ENCODE assay signal across 14 cellular contexts in genomic region chr1:169468982-169469381, GRCh38. TPM values are rescaled to one million over a fixed set of nuclear protein-coding genes. Genes with fewer than 3 reads are reported as not detected.
"Had no signal": no experiment of that assay in that cellular context is flagged by ENCODE, and none has a peak within 500 bp of the region (broad histone marks: within the 10 kb centered on the region; RNA-seq: fewer than 3 reads in every experiment).

No MANE protein-coding gene starts in this region.

- H3K4me1 ChIP-seq: neural progenitor cell, sigmoid colon had no signal

- H3K4me3 ChIP-seq: neural progenitor cell, ovary, sigmoid colon, thyroid gland had no signal

- H3K36me3 ChIP-seq: neural progenitor cell, ovary had no signal

- ATAC-seq: left colon had no signal

- H3K27me3 ChIP-seq: neural progenitor cell, ovary, sigmoid colon, thyroid gland had no signal

- H3K4me2 ChIP-seq: neural progenitor cell had no signal

- H3K27ac ChIP-seq: neural progenitor cell, ovary, sigmoid colon, thyroid gland had no signal

- DNase-seq: activated naive CD4-positive, alpha-beta T cell; activated naive CD8-positive, alpha-beta T cell treated with anti-CD3 and anti-CD28 coated beads, Interleukin-2, amount 10 ng/mL, durations not matched to agents 7 days and 5 days; activated T-cell treated with anti-CD3 and anti-CD28 coated beads for 4 hours; cerebellar nuclear complex; effector memory CD4-positive, alpha-beta T cell; left colon; ovary; sigmoid colon; stimulated activated CD4-positive, alpha-beta T cell treated with anti-CD3 and anti-CD28 coated beads, Interleukin-1b, Interleukin-23, amount 100 ng/mL, for 48 hours; thyroid gland had no signal

- FAIRE-seq: islet of Langerhans, urothelium cell line had no signal

- H3K9me3 ChIP-seq: ovary, sigmoid colon, thyroid gland had no signal

RNA-seq across cellular contexts. Expression of gene CCDC181, which starts 41.7 kb away (rescaled TPM):
- total RNA-seq: activated naive CD8-positive, alpha-beta T cell treated with anti-CD3 and anti-CD28 coated beads, Interleukin-2, amount 10 ng/mL, durations not matched to agents 7 days and 5 days; lung microvascular endothelial cell had no signal
